8 cellular contexts compared by ENCODE assay signal in the genomic region with DNA sequence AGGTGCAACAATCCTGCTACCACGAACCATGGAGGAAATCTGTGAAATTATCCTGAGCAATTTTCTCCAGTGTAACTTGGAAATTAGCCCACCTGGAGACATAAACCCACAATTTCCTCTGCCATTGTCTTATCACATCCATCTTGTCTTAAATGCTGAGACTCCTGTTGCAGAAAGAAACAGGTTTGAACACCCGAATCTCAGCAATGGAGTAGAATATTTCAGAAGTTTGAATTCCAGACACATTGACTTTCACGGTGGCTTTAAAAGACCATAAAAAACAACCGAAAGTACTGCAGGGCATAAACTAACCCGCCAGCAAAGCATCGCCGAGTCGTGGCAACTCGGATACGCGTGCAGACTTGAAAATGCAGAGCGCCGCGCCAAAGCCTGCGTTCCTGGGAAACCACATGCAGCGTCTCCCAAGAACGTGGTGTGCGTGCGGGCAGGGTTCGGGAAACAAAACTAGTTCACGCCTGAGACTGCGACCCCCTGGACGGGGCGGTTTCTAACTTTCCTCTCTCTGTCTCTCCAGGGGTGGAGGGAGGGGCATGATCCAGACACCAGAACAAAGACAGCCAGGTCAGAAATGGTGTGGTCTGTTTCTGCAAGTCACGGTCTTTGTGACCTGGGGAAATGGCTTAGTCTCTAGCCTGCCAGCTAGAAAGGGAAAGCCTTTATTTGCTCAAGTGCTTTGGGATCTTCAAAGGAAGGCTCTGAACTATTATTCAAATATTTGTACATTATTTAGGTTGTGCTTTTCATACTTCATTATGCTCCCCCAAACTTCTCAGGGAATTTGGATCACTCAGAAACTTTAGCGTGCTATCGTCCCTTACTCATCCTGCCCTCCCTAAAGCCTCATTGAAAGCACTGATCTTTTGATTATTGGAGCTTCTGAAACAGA. TPM values are rescaled to one million over a fixed set of nuclear protein-coding genes. Genes with fewer than 3 reads are reported as not detected.
A peak's percentile ranks its signal among the peaks of the same experiment; 100 is the strongest.
DNase-seq lines count a peak whose midpoint lies in the region; ATAC-seq lines count a peak whose summit lies in the region.

No MANE protein-coding gene starts in this region.

- H3K9me3 ChIP-seq in iPS-18a (ENCODE audit: control insufficient read depth, low read depth, low read length) = no peaks in the 10 kb centered on the region
- no peaks in the 10 kb centered on the region for H3K9me3 ChIP-seq in skeletal muscle satellite cell (replicated peaks; ENCODE audit: low read length)

- H3K36me3 ChIP-seq in iPS-18a (ENCODE audit: control insufficient read depth, low read depth, low read length) = no peaks in the 10 kb centered on the region
- H3K36me3 ChIP-seq in skeletal muscle satellite cell (ENCODE audit: insufficient read depth, low read length) = no peaks in the 10 kb centered on the region

- peak overlapping the region; percentile 60 for H3K4me3 ChIP-seq in iPS-18a (ENCODE audit: low read length)
- H3K4me3 ChIP-seq in skeletal muscle satellite cell (ENCODE audit: low read length) = peak overlapping the region; percentile 73

- no peak for ATAC-seq in GM18511 (IDR thresholded peaks at IDR 0.05; ENCODE audit: unreplicated experiment)
- no peak for ATAC-seq in GM21737 (IDR thresholded peaks at IDR 0.05; ENCODE audit: unreplicated experiment)
- no peak for ATAC-seq in HG03045 (IDR thresholded peaks at IDR 0.05; ENCODE audit: unreplicated experiment)

- DNase-seq in ELF-1 (ENCODE audit: low read depth, low spot score) = peak; percentile 88
- peak; percentile 57 for DNase-seq in LoVo (ENCODE audit: low spot score)
- DNase-seq in astrocyte of the hippocampus (ENCODE audit: low read depth, low spot score) = peak; percentile 92

- H3K27ac ChIP-seq in iPS-18a (ENCODE audit: low read length) = no peak overlapping the region

- peak overlapping the region; percentile 90 for H3K4me2 ChIP-seq in skeletal muscle satellite cell (ENCODE audit: low read length)

- peaks cover 14% of the 10 kb centered on the region for H3K4me1 ChIP-seq in iPS-18a (ENCODE audit: control insufficient read depth, low read depth, low read length)
- peaks cover 8% of the 10 kb centered on the region for H3K4me1 ChIP-seq in skeletal muscle satellite cell (ENCODE audit: control insufficient read depth, insufficient read depth, low read length)

- H3K9ac ChIP-seq in iPS-18a (ENCODE audit: low read length) (peak overlapping the region; percentile 64), skeletal muscle satellite cell (ENCODE audit: low read depth, low read length) (peak overlapping the region; percentile 29)

- peaks cover 36% of the 10 kb centered on the region for H3K27me3 ChIP-seq in iPS-18a (ENCODE audit: control insufficient read depth, insufficient read depth, low read length)
- peaks cover 32% of the 10 kb centered on the region for H3K27me3 ChIP-seq in skeletal muscle satellite cell (ENCODE audit: control insufficient read depth, insufficient read depth, low read length)

RNA-seq across cellular contexts. Expression of gene KCTD1, which starts 26.9 kb away (rescaled TPM):
- total RNA-seq in skeletal muscle satellite cell (2012; rRNA removed) = 7.2 and 8.9 TPM in 2 replicates
